1 cellular context compared by ENCODE assay signal in the genomic region with DNA sequence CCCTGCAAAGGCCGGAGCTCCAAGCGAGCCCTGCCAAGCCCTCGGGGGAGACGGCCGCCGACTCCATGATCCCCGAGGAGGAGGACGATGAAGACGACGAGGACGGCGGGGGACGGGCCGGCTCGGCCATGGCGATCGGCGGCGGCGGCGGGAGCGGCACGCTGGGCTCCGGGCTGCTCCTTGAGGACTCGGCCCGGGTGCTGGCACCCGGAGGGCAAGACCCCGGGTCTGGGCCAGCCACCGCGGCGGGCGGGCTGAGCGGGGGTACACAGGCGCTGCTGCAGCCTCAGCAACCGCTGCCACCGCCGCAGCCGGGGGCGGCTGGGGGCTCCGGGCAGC.
A peak's percentile ranks its signal among the peaks of the same experiment; 100 is the strongest.
TF ChIP-seq lines count a peak whose summit lies in the region.

No MANE protein-coding gene starts in this region.

TF ChIP-seq in H1, 55 proteins besides CTCF, POLR2A, EP300 and RAD21:
- 0 out of 2 replicates have a peak, but pooled peaks have one; percentile 37 for TF ChIP-seq RBBP5 (IDR thresholded peaks at IDR 0.05; ENCODE audit: borderline replicate concordance, low read depth, low read length)
